Comparison of ENCODE assay signal across 8 cellular contexts in the genomic region with DNA sequence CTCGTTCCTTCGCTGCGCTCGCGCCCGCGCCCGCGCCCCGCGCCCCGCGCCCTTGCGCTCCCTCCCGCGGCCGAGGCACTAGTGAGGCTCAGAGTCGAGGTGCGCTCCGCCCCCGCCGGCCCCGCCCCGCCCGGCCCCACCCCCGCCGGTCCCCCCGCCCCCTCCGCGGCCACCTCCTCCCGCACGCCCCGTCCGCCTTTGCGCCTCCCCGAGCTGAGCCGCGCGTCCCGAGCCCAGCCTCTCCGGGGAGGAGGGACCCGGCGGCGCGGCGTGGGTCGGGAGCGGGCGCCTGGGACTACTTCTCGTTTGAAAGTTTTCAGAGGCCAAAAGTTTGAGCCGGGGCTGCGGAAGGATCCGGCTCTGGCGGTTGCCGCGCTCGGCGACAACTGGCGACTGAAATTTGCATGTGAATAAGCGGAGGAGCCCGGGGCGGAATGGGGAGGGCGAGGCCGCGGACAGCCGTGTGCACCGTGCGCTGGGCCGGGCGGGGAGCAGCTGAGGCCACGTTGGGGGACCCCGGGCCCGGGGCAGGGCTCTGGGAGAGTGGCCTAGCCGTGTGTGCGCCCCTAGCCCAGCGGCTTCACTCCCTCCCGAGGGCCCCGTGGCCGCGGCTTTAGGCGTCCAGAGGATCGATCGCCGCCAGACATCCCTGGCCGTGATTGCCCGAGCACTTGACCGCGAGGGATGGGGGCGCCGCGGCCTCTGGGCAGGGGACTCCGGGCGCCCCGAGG. TPM values are rescaled to one million over a fixed set of nuclear protein-coding genes. Genes with fewer than 3 reads are reported as not detected.
DNase-seq lines count a peak whose midpoint lies in the region; ATAC-seq and TF ChIP-seq lines count a peak whose summit lies in the region.

A gene (minus strand): TSS at position 83 of the 731 bp plus-strand sequence. CDS start 262 bp downstream, outside the sequence.

- H3K4me3 ChIP-seq in neuron (ENCODE audit: low read length) (peak within 1 kb of the TSS; percentile 69), subcutaneous abdominal adipose tissue (ENCODE audit: low read depth in 1 of 5, low read length in 5 of 5) (peak within 1 kb of the TSS; percentile 78 to 81 (median 80))

- peak within 1 kb of the TSS in 4 of 5 donors; percentile 73 to 86 (median 79) for H3K9ac ChIP-seq in subcutaneous abdominal adipose tissue (ENCODE audit: low read length in 5 of 5)

- TF ChIP-seq CTCF in foreskin keratinocyte (conservative IDR thresholded peaks at IDR 0.05) = no peak

- ATAC-seq in GM19452 (IDR thresholded peaks at IDR 0.05; ENCODE audit: unreplicated experiment) (peak; percentile 59), HG03575 (IDR thresholded peaks at IDR 0.05; ENCODE audit: extremely low read depth, insufficient number of reproducible peaks, low FRiP score, unreplicated experiment) (peak; percentile 65), foreskin keratinocyte (peak; percentile 71)

- peaks cover 4% of the 10 kb centered on the region for H3K36me3 ChIP-seq in neuron (ENCODE audit: insufficient read depth, low read length)
- H3K36me3 ChIP-seq in subcutaneous abdominal adipose tissue (ENCODE audit: control insufficient read depth in 5 of 5, insufficient read depth in 5 of 5, low read length in 5 of 5) = peaks cover 0 to 22% (median 16%) of the 10 kb centered on the region in 5 donors

- H3K27me3 ChIP-seq in foreskin keratinocyte (no peaks in the 10 kb centered on the region), neuron (ENCODE audit: insufficient read depth, low read length) (no peaks in the 10 kb centered on the region), subcutaneous abdominal adipose tissue (ENCODE audit: control insufficient read depth in 5 of 5, insufficient read depth in 4 of 5, low read length in 5 of 5) (no peaks in the 10 kb centered on the region)

- peaks cover 10% of the 10 kb centered on the region for H3K4me1 ChIP-seq in foreskin keratinocyte
- peaks cover 67% of the 10 kb centered on the region for H3K4me1 ChIP-seq in neuron (ENCODE audit: insufficient read depth, low read length)
- H3K4me1 ChIP-seq in subcutaneous abdominal adipose tissue (ENCODE audit: control insufficient read depth in 5 of 5, insufficient read depth in 5 of 5, low read length in 5 of 5) = peaks cover 2 to 83% (median 65%) of the 10 kb centered on the region in 5 donors

- DNase-seq in COR-L47 (lab: John Stamatoyannopoulos, UW) (peak; percentile 42), activated gamma-delta T cell (lab: John Stamatoyannopoulos, UW) (peak; percentile 81), foreskin keratinocyte (peak; percentile 83 to 89)

- H3K9me3 ChIP-seq in neuron (ENCODE audit: low read length) (no peaks in the 10 kb centered on the region), subcutaneous abdominal adipose tissue (ENCODE audit: control insufficient read depth in 5 of 5, low read length in 5 of 5) (no peaks in the 10 kb centered on the region)

- H3K27ac ChIP-seq in foreskin keratinocyte (peak within 1 kb of the TSS; percentile 77), subcutaneous abdominal adipose tissue (ENCODE audit: low read depth, low read length) (peak within 1 kb of the TSS; percentile 97)

- H2AFZ ChIP-seq in neuron (ENCODE audit: low read depth, low read length) = peak within 1 kb of the TSS; percentile 21

- TF ChIP-seq POLR2A in Raji (IDR thresholded peaks at IDR 0.05; ENCODE audit: insufficient read depth, low read depth, low read length) = peak; percentile 68

RNA-seq across cellular contexts. Expression of the gene that starts here (rescaled TPM):
- 41.9 and 49.8 TPM in 2 replicates for total RNA-seq in foreskin keratinocyte
- 8.3 and 11.7 TPM in 2 replicates for polyA plus RNA-seq in foreskin keratinocyte

Comparison
In these comparisons a context has a peak if more than half of its experiments do, and no peak if none do; other contexts are left out.
1. Peak in every context shown above with its lines: DNase-seq, ATAC-seq, H3K4me3 ChIP-seq and H3K27ac ChIP-seq.